Comparison of ENCODE assay signal across 17 cellular contexts in genomic region chr2:209191139-209191538, GRCh38.
"Had no signal": no experiment of that assay in that cellular context is flagged by ENCODE, and none has a peak within 500 bp of the region (broad histone marks: within the 10 kb centered on the region; RNA-seq: fewer than 3 reads in every experiment).

No MANE protein-coding gene starts in this region.

- H3K4me3 Mint-ChIP-seq: activated naive CD4-positive, alpha-beta T cell treated with anti-CD3 and anti-CD28 coated beads for 36 hours; activated naive CD8-positive, alpha-beta T cell treated with anti-CD3 and anti-CD28 coated beads, Interleukin-2, amount 50 U/mL, for 24 hours; nephron had no signal

- H3K4me1 Mint-ChIP-seq: activated naive CD8-positive, alpha-beta T cell treated with anti-CD3 and anti-CD28 coated beads, Interleukin-2, amount 50 U/mL, for 24 hours; nephron had no signal

- H3K27ac Mint-ChIP-seq: activated naive CD4-positive, alpha-beta T cell treated with anti-CD3 and anti-CD28 coated beads for 36 hours; activated naive CD8-positive, alpha-beta T cell treated with anti-CD3 and anti-CD28 coated beads, Interleukin-2, amount 50 U/mL, for 24 hours; activated T-helper 2 cell treated with anti-CD3 and anti-CD28 coated beads, Interferon-gamma antibody, Interleukin-2, Interleukin-4, amounts not matched to agents 10 μg/mL and 5 μg/mL and 100 μg/mL, durations not matched to agents 14 hours and 24 hours and 36 hours; nephron; progenitor cell of endocrine pancreas had no signal

- H3K27me3 Mint-ChIP-seq: activated naive CD8-positive, alpha-beta T cell treated with anti-CD3 and anti-CD28 coated beads, Interleukin-2, amount 50 U/mL, for 24 hours; progenitor cell of endocrine pancreas had no signal

- H3K9me3 Mint-ChIP-seq: activated naive CD4-positive, alpha-beta T cell treated with anti-CD3 and anti-CD28 coated beads for 36 hours; activated naive CD8-positive, alpha-beta T cell treated with anti-CD3 and anti-CD28 coated beads, Interleukin-2, amount 50 U/mL, for 24 hours; activated T-helper 2 cell treated with anti-CD3 and anti-CD28 coated beads, Interferon-gamma antibody, Interleukin-2, Interleukin-4, amounts not matched to agents 10 μg/mL and 5 μg/mL and 100 μg/mL, durations not matched to agents 14 hours and 24 hours and 36 hours; nephron had no signal

- DNase-seq: activated CD4-positive, alpha-beta T cell treated with anti-CD3 and anti-CD28 coated beads, Interleukin-2, amount 50 U/mL, for 48 hours; activated naive CD4-positive, alpha-beta T cell treated with anti-CD3 and anti-CD28 coated beads for 36 hours; activated naive CD8-positive, alpha-beta T cell treated with anti-CD3 and anti-CD28 coated beads, Interleukin-2, amount 50 U/mL, for 24 hours; foreskin fibroblast; occipital lobe; right cardiac atrium; stimulated activated naive CD8-positive, alpha-beta T cell treated with anti-CD3 and anti-CD28 coated beads, Interleukin-15, Interleukin-2, amounts not matched to agents 100 U/mL and 50 U/mL, for 24 hours; T-helper 1 cell; T1000; trophoblast cell had no signal

- H3K4me3 ChIP-seq: ascending aorta, cardiac muscle cell, esophagus muscularis mucosa, smooth muscle cell had no signal

- ATAC-seq: activated naive CD8-positive, alpha-beta T cell treated with anti-CD3 and anti-CD28 coated beads, Interleukin-2, amount 50 U/mL, for 24 hours; right cardiac atrium; stimulated activated naive CD8-positive, alpha-beta T cell treated with anti-CD3 and anti-CD28 coated beads, Interleukin-15, Interleukin-2, amounts not matched to agents 100 U/mL and 50 U/mL, for 24 hours had no signal
